Comparison of ENCODE assay signal across 8 cellular contexts in genomic region chr22:17781319-17782031, GRCh38. TPM values are rescaled to one million over a fixed set of nuclear protein-coding genes. Genes with fewer than 3 reads are reported as not detected.
A peak's percentile ranks its signal among the peaks of the same experiment; 100 is the strongest.
DNase-seq lines count a peak whose midpoint lies in the region; ATAC-seq, FAIRE-seq and TF ChIP-seq lines count a peak whose summit lies in the region.

No MANE protein-coding gene starts in this region.

- H3K9me3 ChIP-seq in SJSA1 (replicated peaks) (no peaks in the 10 kb centered on the region), K562 (replicated peaks; ENCODE audit: control insufficient read depth, insufficient read depth, low read depth, low read length) (no peaks in the 10 kb centered on the region)

- H3K4me3 Mint-ChIP-seq in natural killer cell treated with Interleukin-12 subunit alpha and Interleukin-12 subunit beta and Interleukin-15 and Interleukin-18, amount 100 ng/mL, for 72 hours: peak overlapping the region; percentile 72

- CTCF ChIA-PET in K562 (lab: Yijun Ruan, JAX; ENCODE audit: low intra/inter-chr PET ratio): no interaction called here

- peaks cover 3% of the 10 kb centered on the region for H3K9me3 Mint-ChIP-seq in natural killer cell treated with Interleukin-12 subunit alpha and Interleukin-12 subunit beta and Interleukin-15 and Interleukin-18, amount 100 ng/mL, for 72 hours

- no peak overlapping the region for H3K4me2 ChIP-seq in K562 (ENCODE audit: insufficient read depth, low read length)

- no peak for TF ChIP-seq POLR2A in K562 (conservative IDR thresholded peaks at IDR 0.05)

- TF ChIP-seq CTCF in K562 (IDR thresholded peaks at IDR 0.05 in 2 of 3, conservative IDR thresholded peaks at IDR 0.05 in 1 of 3; ENCODE audit: insufficient read depth in 2 of 3, low read depth in 1 of 3, low read length in 3 of 3): no peak

- H3K27me3 ChIP-seq in SJSA1 (replicated peaks) (no peaks in the 10 kb centered on the region), K562 (ENCODE audit: control insufficient read depth in 2 of 2, insufficient read depth in 2 of 2, low read length in 2 of 2) (no peaks in the 10 kb centered on the region; a peak in 1 of 5 replicates)

- POLR2A ChIA-PET in K562 (lab: Yijun Ruan, JAX): interaction anchor here (0.6 to 1.2 kb wide), 3 partner anchors 8 to 1641 kb away, joined by 4 to 7 read pairs (median 5); no protein-coding TSS in a partner anchor

- peaks cover 3% of the 10 kb centered on the region for H3K9me1 ChIP-seq in K562 (ENCODE audit: control insufficient read depth, insufficient read depth, low read length)

- in situ Hi-C loops in K562 (cut with MboI): no loop called here

- TF ChIP-seq EP300 in K562 (IDR thresholded peaks at IDR 0.05; ENCODE audit: low read length): no peak

- DNase-seq in GM03348 (ENCODE audit: low spot score) (peak; percentile 92), SJSA1 (ENCODE audit: low read depth in 1 of 2, low spot score in 2 of 2) (peak; percentile 76 to 79), K562 (ENCODE audit: extremely low read depth in 1 of 4, low spot score in 3 of 4) (peak in 1 of 4 experiments; percentile 35), GOT3 (lab: John Stamatoyannopoulos, UW) (no peak)
- DNase-seq in natural killer cell treated with Interleukin-12 subunit alpha and Interleukin-12 subunit beta and Interleukin-15 and Interleukin-18, amount 100 ng/mL, for 72 hours (ENCODE audit: low spot score): peak; percentile 94

- H3K4me3 ChIP-seq in SJSA1: no peak overlapping the region
- H3K4me3 ChIP-seq in K562: no peak overlapping the region

- ATAC-seq in HG02610 (IDR thresholded peaks at IDR 0.05; ENCODE audit: unreplicated experiment) (peak; percentile 38), K562 (no peak), HG02840 (IDR thresholded peaks at IDR 0.05; ENCODE audit: low FRiP score, unreplicated experiment) (no peak), GM21515 (IDR thresholded peaks at IDR 0.05; ENCODE audit: unreplicated experiment) (no peak)
- ATAC-seq in natural killer cell treated with Interleukin-12 subunit alpha and Interleukin-12 subunit beta and Interleukin-15 and Interleukin-18, amount 100 ng/mL, for 72 hours: peak; percentile 77 to 88

- H3K9ac ChIP-seq in K562 (ENCODE audit: insufficient read depth in 1 of 2, low read depth in 2 of 2, low read length in 2 of 2): peak overlapping the region in 1 of 2 experiments; percentile 33; a peak in 1 of 4 replicates

- no peaks in the 10 kb centered on the region for H3K27me3 Mint-ChIP-seq in natural killer cell treated with Interleukin-12 subunit alpha and Interleukin-12 subunit beta and Interleukin-15 and Interleukin-18, amount 100 ng/mL, for 72 hours

- H3K27ac ChIP-seq in SJSA1 (peak overlapping the region; percentile 54), K562 (ENCODE audit: extremely low read depth, low read depth, low read length) (no peak overlapping the region)

- TF ChIP-seq RAD21 in K562 (CRISPR knock-in tag; conservative IDR thresholded peaks at IDR 0.05 in 1 of 2, IDR thresholded peaks at IDR 0.05 in 1 of 2): no peak

- intact Hi-C loops in K562 (cut with micrococcal nuclease): no loop called here

- BruUV-seq in K562 (replicated peaks; lab: Mats Ljungman, UMichigan): no TSS peak

- peak overlapping the region; percentile 76 to 90 for H3K27ac Mint-ChIP-seq in natural killer cell treated with Interleukin-12 subunit alpha and Interleukin-12 subunit beta and Interleukin-15 and Interleukin-18, amount 100 ng/mL, for 72 hours

- H3K36me3 Mint-ChIP-seq in natural killer cell treated with Interleukin-12 subunit alpha and Interleukin-12 subunit beta and Interleukin-15 and Interleukin-18, amount 100 ng/mL, for 72 hours: no peaks in the 10 kb centered on the region

- no peak overlapping the region for H2AFZ ChIP-seq in K562 (ENCODE audit: low read depth, low read length)

- no peaks in the 10 kb centered on the region for H3K79me2 ChIP-seq in K562 (ENCODE audit: control insufficient read depth, insufficient read depth, low read length)

- H3K4me1 Mint-ChIP-seq in natural killer cell treated with Interleukin-12 subunit alpha and Interleukin-12 subunit beta and Interleukin-15 and Interleukin-18, amount 100 ng/mL, for 72 hours (ENCODE audit: low read depth in 2 of 2): peaks cover 41 to 68% of the 10 kb centered on the region in 2 donors

- 39% methylated on average over 10 of the region's 12 CpGs for WGBS in K562 (ENCODE audit: insufficient coverage, low coverage, missing lambda C conversion rate)

- H3K4me1 ChIP-seq in SJSA1 (replicated peaks) (peaks cover 18% of the 10 kb centered on the region), K562 (replicated peaks in 1 of 2; ENCODE audit: control insufficient read depth in 2 of 2, insufficient read depth in 2 of 2, low read length in 2 of 2) (peaks cover 26 to 68% of the 10 kb centered on the region in 2 experiments; a peak in 4 of 5 replicates)

- no peak for FAIRE-seq in K562 (lab: Jason Lieb, UNC)

- H3K36me3 ChIP-seq in SJSA1: no peaks in the 10 kb centered on the region
- H3K36me3 ChIP-seq in K562 (ENCODE audit: control insufficient read depth, insufficient read depth, low read length): no peaks in the 10 kb centered on the region

- H4K20me1 ChIP-seq in K562 (replicated peaks; ENCODE audit: control insufficient read depth, insufficient read depth, low read length): peaks cover under 1% of the 10 kb centered on the region; the same call in 1 of the 2 replicates

TF ChIP-seq in K562, 482 proteins besides CTCF, POLR2A, EP300 and RAD21 (continues in another document):
- no peak for TF ChIP-seq ARID3B (CRISPR knock-in tag; IDR thresholded peaks at IDR 0.05; ENCODE audit: borderline replicate concordance)
- TF ChIP-seq ELK1 (CRISPR knock-in tag; IDR thresholded peaks at IDR 0.05): no peak
- TF ChIP-seq YY1 (IDR thresholded peaks at IDR 0.05; ENCODE audit: borderline replicate concordance in 1 of 3, control insufficient read depth in 1 of 3, extremely low read depth in 1 of 3, insufficient read depth in 3 of 3, insufficient read length in 1 of 3, insufficient replicate concordance in 2 of 3, low read depth in 1 of 3, low read length in 2 of 3): no peak
- no peak for TF ChIP-seq XRCC4 (IDR thresholded peaks at IDR 0.05; ENCODE audit: extremely low read depth, insufficient read depth, insufficient read length)
- no peak for TF ChIP-seq HDAC8 (tag; IDR thresholded peaks at IDR 0.05)
- no peak for TF ChIP-seq KDM1A (IDR thresholded peaks at IDR 0.05)
- TF ChIP-seq HBP1 (CRISPR knock-in tag; IDR thresholded peaks at IDR 0.05): no peak
- TF ChIP-seq PCBP1 (IDR thresholded peaks at IDR 0.05; ENCODE audit: low read depth, low read length, poor library complexity, severe bottlenecking): no peak

RNA-seq across cellular contexts. Expression of gene BID, which starts 7.2 kb away (rescaled TPM):
- 27.0 and 47.4 TPM in 2 replicates for total RNA-seq in SJSA1 (2014; rRNA removed; shearing (Covaris generic))
- 18.0 and 26.5 TPM in 2 replicates for total RNA-seq in K562 (2011; cell fraction: chromatin; rRNA removed; ENCODE audit: low replicate concordance)
- 39.3 and 42.0 TPM in 2 replicates for total RNA-seq in K562 (2011; cell fraction: nucleolus; rRNA removed)
- total RNA-seq in K562 (2011; cell fraction: nucleoplasm; rRNA removed): 27.0 and 30.7 TPM in 2 replicates
- 165 and 212 TPM in 2 replicates for total RNA-seq in K562 (2014; rRNA removed)
- total RNA-seq in K562 (2014; rRNA removed; fragmentation: Illumina TruSeq; extraction: Trizol): 25.5 and 26.3 TPM in 2 replicates
- 60.4 and 63.7 TPM in 2 replicates for total RNA-seq in K562 (2015; rRNA removed; fragmentation: Illumina TruSeq; extraction: Trizol)
- total RNA-seq in K562 (2021): 94.7 and 99.6 TPM in 2 replicates
- 119 and 164 TPM in 2 replicates for polyA plus RNA-seq in K562 (2011; rRNA removed)
- polyA plus RNA-seq in K562 (2011; cell fraction: cytosol; rRNA removed): 249 and 453 TPM in 2 replicates
- polyA plus RNA-seq in K562 (2011; cell fraction: nucleus; rRNA removed): 84.6 and 89.3 TPM in 2 replicates
- 60.9 and 80.1 TPM in 2 replicates for polyA plus RNA-seq in K562 (2012)
- polyA plus RNA-seq in K562 (2014; fragmentation: Illumina TruSeq; extraction: Trizol): 35.2 and 84.7 TPM in 2 replicates
- polyA plus RNA-seq in K562 (2014; fragmentation: Nextera tagmentation; extraction: Ambion mirVana): 1 to 10 TPM; 5.2 to 8.9 TPM
- 208 and 209 TPM in 2 replicates for polyA plus RNA-seq in K562 (2014; rRNA removed)
- 21.5 and 30.2 TPM in 2 replicates for polyA minus RNA-seq in K562 (2011; rRNA and poly(A)+ RNA removed)
- polyA minus RNA-seq in K562 (2011; cell fraction: cytosol; rRNA and poly(A)+ RNA removed): 46.1 and 91.5 TPM in 2 replicates
- 7.7 and 13.4 TPM in 2 replicates for polyA minus RNA-seq in K562 (2011; cell fraction: nucleus; rRNA and poly(A)+ RNA removed)
- total RNA-seq in natural killer cell treated with Interleukin-12 subunit alpha and Interleukin-12 subunit beta and Interleukin-15 and Interleukin-18, amount 100 ng/mL, for 72 hours: 10 to 100 TPM; 32.0 to 59.3 TPM

Comparison
In these comparisons a context has a peak if more than half of its experiments do, and no peak if none do; other contexts are left out.
1. ATAC-seq: peak in HG02610 (single experiment) and natural killer cell treated with Interleukin-12 subunit alpha and Interleukin-12 subunit beta and Interleukin-15 and Interleukin-18, amount 100 ng/mL, for 72 hours (2 of 2); none in K562 (single experiment), HG02840 (single experiment) and GM21515 (single experiment).